1 cellular context compared by ENCODE assay signal in the genomic region with DNA sequence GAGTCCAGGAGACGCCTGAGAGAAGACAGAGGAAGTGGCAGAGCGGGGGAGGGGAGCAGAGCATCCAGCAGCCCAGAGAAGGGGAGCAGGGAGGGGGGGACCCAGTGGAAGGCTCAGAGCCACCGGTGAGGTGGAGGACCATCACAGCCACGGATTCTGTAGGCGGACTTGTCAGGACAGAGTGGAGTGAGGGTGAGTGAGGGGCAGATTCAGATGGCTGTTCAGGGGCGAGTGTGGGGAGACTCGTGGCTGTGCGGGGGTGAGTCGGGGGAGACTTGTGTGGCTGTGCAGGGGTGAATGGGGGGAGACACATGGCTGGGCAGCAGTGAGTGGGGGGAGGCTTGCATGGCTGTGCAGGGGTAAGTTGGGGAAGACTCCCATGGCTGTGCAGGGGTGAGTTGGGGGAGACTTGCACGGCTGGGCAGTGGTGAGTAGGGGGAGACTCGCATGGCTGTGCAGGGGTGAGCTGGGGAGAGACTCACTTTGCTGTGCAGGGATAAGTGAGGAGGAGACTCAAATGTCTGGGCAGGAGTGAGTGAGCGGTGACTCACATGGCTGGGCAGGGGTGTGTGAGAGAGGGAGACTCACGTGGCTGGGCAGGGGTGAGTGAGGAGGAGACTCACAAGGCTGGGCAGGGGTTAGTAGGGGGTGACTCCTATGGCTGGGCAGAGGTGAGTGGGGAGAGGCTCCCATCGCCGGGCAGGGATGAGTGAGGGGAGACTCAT.
TF ChIP-seq lines count a peak whose summit lies in the region.

No MANE protein-coding gene starts in this region.

TF ChIP-seq in GM23338, 12 proteins besides CTCF, POLR2A, EP300 and RAD21 (continued from another document):
- TF ChIP-seq, protein P1, sequence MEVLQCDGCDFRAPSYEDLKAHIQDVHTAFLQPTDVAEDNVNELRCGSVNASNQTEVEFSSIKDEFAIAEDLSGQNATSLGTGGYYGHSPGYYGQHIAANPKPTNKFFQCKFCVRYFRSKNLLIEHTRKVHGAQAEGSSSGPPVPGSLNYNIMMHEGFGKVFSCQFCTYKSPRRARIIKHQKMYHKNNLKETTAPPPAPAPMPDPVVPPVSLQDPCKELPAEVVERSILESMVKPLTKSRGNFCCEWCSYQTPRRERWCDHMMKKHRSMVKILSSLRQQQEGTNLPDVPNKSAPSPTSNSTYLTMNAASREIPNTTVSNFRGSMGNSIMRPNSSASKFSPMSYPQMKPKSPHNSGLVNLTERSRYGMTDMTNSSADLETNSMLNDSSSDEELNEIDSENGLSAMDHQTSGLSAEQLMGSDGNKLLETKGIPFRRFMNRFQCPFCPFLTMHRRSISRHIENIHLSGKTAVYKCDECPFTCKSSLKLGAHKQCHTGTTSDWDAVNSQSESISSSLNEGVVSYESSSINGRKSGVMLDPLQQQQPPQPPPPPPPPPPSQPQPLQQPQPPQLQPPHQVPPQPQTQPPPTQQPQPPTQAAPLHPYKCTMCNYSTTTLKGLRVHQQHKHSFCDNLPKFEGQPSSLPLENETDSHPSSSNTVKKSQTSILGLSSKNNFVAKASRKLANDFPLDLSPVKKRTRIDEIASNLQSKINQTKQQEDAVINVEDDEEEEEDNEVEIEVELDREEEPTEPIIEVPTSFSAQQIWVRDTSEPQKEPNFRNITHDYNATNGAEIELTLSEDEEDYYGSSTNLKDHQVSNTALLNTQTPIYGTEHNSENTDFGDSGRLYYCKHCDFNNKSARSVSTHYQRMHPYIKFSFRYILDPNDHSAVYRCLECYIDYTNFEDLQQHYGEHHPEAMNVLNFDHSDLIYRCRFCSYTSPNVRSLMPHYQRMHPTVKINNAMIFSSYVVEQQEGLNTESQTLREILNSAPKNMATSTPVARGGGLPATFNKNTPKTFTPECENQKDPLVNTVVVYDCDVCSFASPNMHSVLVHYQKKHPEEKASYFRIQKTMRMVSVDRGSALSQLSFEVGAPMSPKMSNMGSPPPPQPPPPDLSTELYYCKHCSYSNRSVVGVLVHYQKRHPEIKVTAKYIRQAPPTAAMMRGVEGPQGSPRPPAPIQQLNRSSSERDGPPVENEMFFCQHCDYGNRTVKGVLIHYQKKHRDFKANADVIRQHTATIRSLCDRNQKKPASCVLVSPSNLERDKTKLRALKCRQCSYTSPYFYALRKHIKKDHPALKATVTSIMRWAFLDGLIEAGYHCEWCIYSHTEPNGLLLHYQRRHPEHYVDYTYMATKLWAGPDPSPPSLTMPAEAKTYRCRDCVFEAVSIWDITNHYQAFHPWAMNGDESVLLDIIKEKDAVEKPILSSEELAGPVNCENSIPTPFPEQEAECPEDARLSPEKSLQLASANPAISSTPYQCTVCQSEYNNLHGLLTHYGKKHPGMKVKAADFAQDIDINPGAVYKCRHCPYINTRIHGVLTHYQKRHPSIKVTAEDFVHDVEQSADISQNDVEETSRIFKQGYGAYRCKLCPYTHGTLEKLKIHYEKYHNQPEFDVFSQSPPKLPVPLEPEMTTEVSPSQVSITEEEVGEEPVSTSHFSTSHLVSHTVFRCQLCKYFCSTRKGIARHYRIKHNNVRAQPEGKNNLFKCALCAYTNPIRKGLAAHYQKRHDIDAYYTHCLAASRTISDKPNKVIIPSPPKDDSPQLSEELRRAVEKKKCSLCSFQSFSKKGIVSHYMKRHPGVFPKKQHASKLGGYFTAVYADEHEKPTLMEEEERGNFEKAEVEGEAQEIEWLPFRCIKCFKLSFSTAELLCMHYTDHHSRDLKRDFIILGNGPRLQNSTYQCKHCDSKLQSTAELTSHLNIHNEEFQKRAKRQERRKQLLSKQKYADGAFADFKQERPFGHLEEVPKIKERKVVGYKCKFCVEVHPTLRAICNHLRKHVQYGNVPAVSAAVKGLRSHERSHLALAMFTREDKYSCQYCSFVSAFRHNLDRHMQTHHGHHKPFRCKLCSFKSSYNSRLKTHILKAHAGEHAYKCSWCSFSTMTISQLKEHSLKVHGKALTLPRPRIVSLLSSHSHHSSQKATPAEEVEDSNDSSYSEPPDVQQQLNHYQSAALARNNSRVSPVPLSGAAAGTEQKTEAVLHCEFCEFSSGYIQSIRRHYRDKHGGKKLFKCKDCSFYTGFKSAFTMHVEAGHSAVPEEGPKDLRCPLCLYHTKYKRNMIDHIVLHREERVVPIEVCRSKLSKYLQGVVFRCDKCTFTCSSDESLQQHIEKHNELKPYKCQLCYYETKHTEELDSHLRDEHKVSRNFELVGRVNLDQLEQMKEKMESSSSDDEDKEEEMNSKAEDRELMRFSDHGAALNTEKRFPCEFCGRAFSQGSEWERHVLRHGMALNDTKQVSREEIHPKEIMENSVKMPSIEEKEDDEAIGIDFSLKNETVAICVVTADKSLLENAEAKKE (CRISPR knock-in tag; IDR thresholded peaks at IDR 0.05) = no peak
- TF ChIP-seq ZNF331 (CRISPR knock-in tag; IDR thresholded peaks at IDR 0.05; ENCODE audit: low read depth) = no peak
- no peak for TF ChIP-seq STAT1 (IDR thresholded peaks at IDR 0.05; ENCODE audit: unreplicated experiment)
- no peak for TF ChIP-seq ZNF114 (CRISPR knock-in tag; IDR thresholded peaks at IDR 0.05)
- TF ChIP-seq EZH2 (IDR thresholded peaks at IDR 0.05; ENCODE audit: low read depth, unreplicated experiment) = no peak
- no peak for TF ChIP-seq EZH2phosphoT487 (IDR thresholded peaks at IDR 0.05; ENCODE audit: unreplicated experiment)
